Comparison of ENCODE assay signal across 25 cellular contexts in genomic region chr4:176611351-176611750, GRCh38.
"Had no signal": no experiment of that assay in that cellular context is flagged by ENCODE, and none has a peak within 500 bp of the region (broad histone marks: within the 10 kb centered on the region; RNA-seq: fewer than 3 reads in every experiment).

No MANE protein-coding gene starts in this region.

- H3K4me2 ChIP-seq: neural progenitor cell had no signal

- H3K36me3 ChIP-seq: gastrocnemius medialis, neural progenitor cell, ovary, right lobe of liver, stomach, thyroid gland, vagina had no signal

- ATAC-seq: esophagus mucosa; gastrocnemius medialis; left lobe of liver; natural killer cell treated with Interleukin-12 subunit alpha and Interleukin-12 subunit beta and Interleukin-15 and Interleukin-18, amount 100 ng/mL, for 72 hours; psoas muscle; right lobe of liver had no signal

- H2AFZ ChIP-seq: neural progenitor cell had no signal

- H3K27me3 ChIP-seq: gastrocnemius medialis, neural progenitor cell, ovary, right lobe of liver, stomach, thyroid gland, vagina had no signal

- DNase-seq: caudate nucleus; cerebellar nuclear complex; cortex of kidney; dorsolateral prefrontal cortex; effector CD4-positive, alpha-beta T cell; gastrocnemius medialis; head of caudate nucleus; kidney; naive B cell; ovary; posterior cingulate gyrus; psoas muscle; right lobe of liver; stimulated activated naive CD4-positive, alpha-beta T cell; stomach; thyroid gland; trophoblast cell had no signal

- FAIRE-seq: kidney had no signal

- H3K9me3 ChIP-seq: gastrocnemius medialis, ovary, psoas muscle, right lobe of liver, thyroid gland, vagina had no signal

- H3K9ac ChIP-seq: neural progenitor cell had no signal

- H3K27me3 Mint-ChIP-seq: memory B cell; naive B cell; natural killer cell treated with Interleukin-12 subunit alpha and Interleukin-12 subunit beta and Interleukin-15 and Interleukin-18, amount 100 ng/mL, for 72 hours had no signal

- H3K36me3 Mint-ChIP-seq: memory B cell; naive B cell; natural killer cell treated with Interleukin-12 subunit alpha and Interleukin-12 subunit beta and Interleukin-15 and Interleukin-18, amount 100 ng/mL, for 72 hours; neural progenitor cell had no signal

- H3K4me3 ChIP-seq: dorsolateral prefrontal cortex, gastrocnemius medialis, lung, neural progenitor cell, ovary, psoas muscle, right lobe of liver, stomach, thyroid gland, vagina had no signal

- H3K4me1 Mint-ChIP-seq: memory B cell, naive B cell, neural progenitor cell had no signal

- H3K27ac ChIP-seq: dorsolateral prefrontal cortex, epithelial cell of prostate, gastrocnemius medialis, neural progenitor cell, ovary, psoas muscle, right lobe of liver, stomach, thyroid gland, vagina had no signal

- H3K27ac Mint-ChIP-seq: memory B cell; natural killer cell treated with Interleukin-12 subunit alpha and Interleukin-12 subunit beta and Interleukin-15 and Interleukin-18, amount 100 ng/mL, for 72 hours; neural progenitor cell had no signal

- H3K4me3 Mint-ChIP-seq: memory B cell; naive B cell; natural killer cell treated with Interleukin-12 subunit alpha and Interleukin-12 subunit beta and Interleukin-15 and Interleukin-18, amount 100 ng/mL, for 72 hours; neural progenitor cell had no signal

- H3K9me3 Mint-ChIP-seq: neural progenitor cell had no signal

- H3K4me1 ChIP-seq: gastrocnemius medialis, neural progenitor cell, psoas muscle, right lobe of liver, stomach, thyroid gland, vagina had no signal
